Comparison of ENCODE assay signal across 18 cellular contexts in genomic region chrX:120568609-120569008, GRCh38. TPM values are rescaled to one million over a fixed set of nuclear protein-coding genes. Genes with fewer than 3 reads are reported as not detected.
DNase-seq lines count a peak whose midpoint lies in the region; ATAC-seq, FAIRE-seq and TF ChIP-seq lines count a peak whose summit lies in the region.
"Had no signal": no experiment of that assay in that cellular context is flagged by ENCODE, and none has a peak within 500 bp of the region (broad histone marks: within the 10 kb centered on the region; RNA-seq: fewer than 3 reads in every experiment).

No MANE protein-coding gene starts in this region.

- 66 to 93% methylated on average over 3 of the region's 3 CpGs for WGBS in esophagus squamous epithelium, 2 donors
- 0% methylated on average over 3 of the region's 3 CpGs for WGBS in HepG2 (ENCODE audit: low lambda C conversion rate)

- intact Hi-C loops in esophagus squamous epithelium (cut with DNase I) (no loop called here), HepG2 (cut with micrococcal nuclease; ENCODE audit: unreplicated experiment) (no loop called here)

- no peak overlapping the region for H3K27ac Mint-ChIP-seq in astrocyte (ENCODE audit: unreplicated experiment)

- H3K36me3 ChIP-seq in astrocyte (ENCODE audit: insufficient read depth, low read length) (no peaks in the 10 kb centered on the region), esophagus squamous epithelium (no peaks in the 10 kb centered on the region), HepG2 (replicated peaks in 1 of 2; ENCODE audit: control insufficient read depth in 1 of 2, insufficient read depth in 2 of 2, low read length in 2 of 2) (no peaks in the 10 kb centered on the region)

- H3K27ac ChIP-seq in astrocyte (ENCODE audit: low read depth, low read length) (no peak overlapping the region), esophagus squamous epithelium (peak overlapping the region in 3 of 4 donors; percentile 36 to 70 (median 53)), HepG2 (ENCODE audit: extremely low read length, insufficient read depth, low read length) (no peak overlapping the region)
- H3K27ac ChIP-seq: GM23248 had no signal

- H3K4me3 ChIP-seq in astrocyte (ENCODE audit: insufficient read depth, low read depth, low read length) (no peak overlapping the region), esophagus squamous epithelium (no peak overlapping the region), HepG2 (replicated peaks in 1 of 3; ENCODE audit: insufficient read depth in 1 of 3, low read depth in 2 of 3, low read length in 3 of 3) (0 out of 6 replicates have a peak overlapping the region, but pooled peaks of 1 of the 3 experiments have one; percentile 12)
- H3K4me3 ChIP-seq: GM23248 had no signal

- H3K9me3 Mint-ChIP-seq in astrocyte (ENCODE audit: unreplicated experiment): no peaks in the 10 kb centered on the region

- H3K27me3 ChIP-seq in astrocyte (ENCODE audit: insufficient read depth, low read length) (no peaks in the 10 kb centered on the region), esophagus squamous epithelium (no peaks in the 10 kb centered on the region), HepG2 (ENCODE audit: control insufficient read depth in 1 of 2, insufficient read depth in 2 of 2, low read length in 2 of 2) (no peaks in the 10 kb centered on the region)

- H3K27me3 Mint-ChIP-seq in astrocyte (ENCODE audit: low read depth, unreplicated experiment): no peaks in the 10 kb centered on the region
- H3K27me3 Mint-ChIP-seq: CD4-positive, alpha-beta memory T cell had no signal

- no peak for TF ChIP-seq RAD21 in HepG2 (CRISPR knock-in tag; IDR thresholded peaks at IDR 0.05)

- H4K20me1 ChIP-seq in astrocyte (ENCODE audit: insufficient read depth, low read length) (no peaks in the 10 kb centered on the region), HepG2 (ENCODE audit: insufficient read depth, low read length) (no peaks in the 10 kb centered on the region)

- no peaks in the 10 kb centered on the region for H3K79me2 ChIP-seq in astrocyte (ENCODE audit: insufficient read depth, low read length)
- H3K79me2 ChIP-seq in HepG2 (ENCODE audit: insufficient read depth, low read length): no peaks in the 10 kb centered on the region

- no peak overlapping the region for H3K4me3 Mint-ChIP-seq in astrocyte (ENCODE audit: unreplicated experiment)
- H3K4me3 Mint-ChIP-seq: CD4-positive, alpha-beta memory T cell had no signal

- FAIRE-seq in astrocyte (lab: Jason Lieb, UNC): peak; percentile 55
- FAIRE-seq in HepG2 (lab: Jason Lieb, UNC): peak; percentile 40
- FAIRE-seq in D721Med (lab: Jason Lieb, UNC): no peak
- FAIRE-seq: G401.6, GM12892, H1 had no signal

- CTCF ChIA-PET in HepG2 (lab: Yijun Ruan, JAX; ENCODE audit: low intra/inter-chr PET ratio, low total read pairs): no interaction called here

- H3K4me2 ChIP-seq in astrocyte (ENCODE audit: low read length) (no peak overlapping the region), HepG2 (ENCODE audit: low read depth, low read length) (peak overlapping the region; percentile 23; the same call in 1 of the 2 replicates)

- in situ Hi-C loops in HepG2 (cut with HindIII; ENCODE audit: extremely low pct_ligation_motif_present, low pct_unique_long_range_greater_than_20kb): loop anchor here (10.0 kb wide), 1 partner anchor 56 kb away; no protein-coding TSS in a partner anchor

- no peaks in the 10 kb centered on the region for H3K36me3 Mint-ChIP-seq in astrocyte (ENCODE audit: low read depth, unreplicated experiment)
- H3K36me3 Mint-ChIP-seq: CD4-positive, alpha-beta memory T cell had no signal

- H3K4me1 ChIP-seq in astrocyte (ENCODE audit: insufficient read depth, low read length) (no peaks in the 10 kb centered on the region), esophagus squamous epithelium (no peaks in the 10 kb centered on the region), HepG2 (ENCODE audit: insufficient read depth, low read length) (peaks cover 48% of the 10 kb centered on the region)

- peak; percentile 76 for ATAC-seq in HepG2
- ATAC-seq in GM21619 (IDR thresholded peaks at IDR 0.05; ENCODE audit: unreplicated experiment): no peak

- H3K9ac ChIP-seq in astrocyte (ENCODE audit: low read length) (no peak overlapping the region), HepG2 (ENCODE audit: insufficient read depth, low read depth, low read length) (no peak overlapping the region)
- H3K9ac ChIP-seq: GM23248 had no signal

- no peaks in the 10 kb centered on the region for H3K9me3 ChIP-seq in astrocyte (ENCODE audit: insufficient read depth, low read depth, low read length)
- H3K9me3 ChIP-seq in esophagus squamous epithelium: no peaks in the 10 kb centered on the region
- H3K9me3 ChIP-seq in HepG2 (ENCODE audit: low read length): no peaks in the 10 kb centered on the region

- TF ChIP-seq POLR2A in esophagus squamous epithelium (IDR thresholded peaks at IDR 0.05) (no peak), HepG2 (IDR thresholded peaks at IDR 0.05; ENCODE audit: insufficient read depth in 1 of 2, low read depth in 2 of 2, low read length in 2 of 2) (no peak)

- POLR2A ChIA-PET in HepG2 (lab: Yijun Ruan, JAX): no interaction called here

- TF ChIP-seq CTCF in astrocyte (IDR thresholded peaks at IDR 0.05; ENCODE audit: insufficient read depth, low read depth, low read length): no peak
- no peak for TF ChIP-seq CTCF in esophagus squamous epithelium (IDR thresholded peaks at IDR 0.05)
- no peak for TF ChIP-seq CTCF in HepG2 (CRISPR knock-in tag; IDR thresholded peaks at IDR 0.05)
- no peak for TF ChIP-seq CTCF in D721Med (IDR thresholded peaks at IDR 0.05; ENCODE audit: insufficient read depth, missing control alignments)

- TF ChIP-seq EP300 in HepG2 (IDR thresholded peaks at IDR 0.05; ENCODE audit: low read depth in 2 of 2, low read length in 2 of 2) (peak in 1 of 2 experiments; percentile 50; a peak in 2 of 4 replicates), HepG2 (CRISPR knock-in tag; IDR thresholded peaks at IDR 0.05; ENCODE audit: borderline replicate concordance) (no peak)

- DNase-seq in astrocyte (ENCODE audit: low read depth) (no peak), esophagus squamous epithelium (lab: John Stamatoyannopoulos, UW) (no peak), HepG2 (ENCODE audit: low spot score) (peak; percentile 8), D721Med (ENCODE audit: insufficient read length, low spot score) (no peak), NCI-H2081 treated with DMSO at 0.1 percent for 48 hours (lab: John Stamatoyannopoulos, UW) (no peak)
- DNase-seq: C1 segment of cervical spinal cord; Calu3; CD4-positive, alpha-beta memory T cell; COR-L47; DMS153; DND-41; GM23248; H7; HCEC 1CT had no signal

- H2AFZ ChIP-seq in astrocyte (ENCODE audit: low read depth, low read length) (no peak overlapping the region), HepG2 (ENCODE audit: low read length) (no peak overlapping the region)
- H2AFZ ChIP-seq: GM23248 had no signal

- no TSS peak for BruUV-seq in HepG2 (replicated peaks; lab: Mats Ljungman, UMichigan)

- no peaks in the 10 kb centered on the region for H3K4me1 Mint-ChIP-seq in astrocyte (ENCODE audit: low read depth, unreplicated experiment)

RNA-seq across cellular contexts. Expression of gene CUL4B, which starts 7.8 kb away (rescaled TPM):
- total RNA-seq in astrocyte (101 and 102 TPM in 2 replicates), esophagus squamous epithelium (10 to 100 TPM; 24.7 to 44.9 (median 33.6) TPM), HepG2 (2016; rRNA removed; fragmentation: Illumina TruSeq; extraction: Trizol) (28.5 and 50.0 TPM in 2 replicates)
- 1.9 and 3.0 TPM in 2 replicates for total RNA-seq in HepG2 (2016; cell fraction: cytosol; rRNA removed; fragmentation: Illumina TruSeq; extraction: Trizol; ENCODE audit: low read depth)
- total RNA-seq in HepG2 (2016; cell fraction: insoluble cytoplasmic fraction; rRNA removed; fragmentation: Illumina TruSeq; extraction: Trizol): 27.7 and 47.4 TPM in 2 replicates
- 13.7 and 16.5 TPM in 2 replicates for total RNA-seq in HepG2 (2016; cell fraction: membrane; rRNA removed; fragmentation: Illumina TruSeq; extraction: Trizol)
- total RNA-seq in HepG2 (2016; cell fraction: nucleus; rRNA removed; fragmentation: Illumina TruSeq; extraction: Trizol): 27.4 and 28.7 TPM in 2 replicates
- polyA plus RNA-seq in HepG2 (2011; rRNA removed): 20.0 and 21.6 TPM in 2 replicates
- 7.2 and 9.7 TPM in 2 replicates for polyA plus RNA-seq in HepG2 (2011; cell fraction: cytosol; rRNA removed)
- polyA plus RNA-seq in HepG2 (2011; cell fraction: nucleus; rRNA removed): 20.0 and 20.3 TPM in 2 replicates
- 21.4 and 31.8 TPM in 2 replicates for polyA plus RNA-seq in HepG2 (2012)
- 1.6 and 1.7 TPM in 2 replicates for polyA plus RNA-seq in HepG2 (2016; cell fraction: cytosol; fragmentation: Illumina TruSeq; extraction: Trizol; ENCODE audit: low read depth)
- 34.8 and 35.0 TPM in 2 replicates for polyA plus RNA-seq in HepG2 (2016; cell fraction: insoluble cytoplasmic fraction; fragmentation: Illumina TruSeq; extraction: Trizol; ENCODE audit: low read depth)
- polyA plus RNA-seq in HepG2 (2016; cell fraction: membrane; fragmentation: Illumina TruSeq; extraction: Trizol; ENCODE audit: low read depth): 5.6 and 7.3 TPM in 2 replicates
- polyA plus RNA-seq in HepG2 (2016; cell fraction: nucleus; fragmentation: Illumina TruSeq; extraction: Trizol; ENCODE audit: insufficient read depth, low read depth): 38.2 and 39.5 TPM in 2 replicates
- polyA minus RNA-seq in HepG2 (2011; rRNA and poly(A)+ RNA removed; ENCODE audit: low replicate concordance): 108 and 117 TPM in 2 replicates
- polyA minus RNA-seq in HepG2 (2011; cell fraction: cytosol; rRNA and poly(A)+ RNA removed): 29.7 and 32.7 TPM in 2 replicates
- polyA minus RNA-seq in HepG2 (2011; cell fraction: nucleus; rRNA and poly(A)+ RNA removed): 31.4 and 38.3 TPM in 2 replicates

RNA-seq across cellular contexts. Expression of gene MCTS1, which starts 35.3 kb away (rescaled TPM):
- total RNA-seq in astrocyte (36.0 and 36.7 TPM in 2 replicates), esophagus squamous epithelium (10 to 100 TPM; 21.4 to 48.7 (median 36.6) TPM), HepG2 (2016; rRNA removed; fragmentation: Illumina TruSeq; extraction: Trizol) (59.0 and 81.1 TPM in 2 replicates)
- 11.1 and 14.0 TPM in 2 replicates for total RNA-seq in HepG2 (2016; cell fraction: cytosol; rRNA removed; fragmentation: Illumina TruSeq; extraction: Trizol; ENCODE audit: low read depth)
- total RNA-seq in HepG2 (2016; cell fraction: insoluble cytoplasmic fraction; rRNA removed; fragmentation: Illumina TruSeq; extraction: Trizol): 49.0 and 74.0 TPM in 2 replicates
- total RNA-seq in HepG2 (2016; cell fraction: membrane; rRNA removed; fragmentation: Illumina TruSeq; extraction: Trizol): 17.4 and 21.9 TPM in 2 replicates
- 29.5 and 35.5 TPM in 2 replicates for total RNA-seq in HepG2 (2016; cell fraction: nucleus; rRNA removed; fragmentation: Illumina TruSeq; extraction: Trizol)
- 20.9 and 30.1 TPM in 2 replicates for polyA plus RNA-seq in HepG2 (2011; rRNA removed)
- 10.1 and 15.8 TPM in 2 replicates for polyA plus RNA-seq in HepG2 (2011; cell fraction: cytosol; rRNA removed)
- 4.5 and 5.8 TPM in 2 replicates for polyA plus RNA-seq in HepG2 (2011; cell fraction: nucleus; rRNA removed)
- polyA plus RNA-seq in HepG2 (2012): 36.7 and 39.9 TPM in 2 replicates
- polyA plus RNA-seq in HepG2 (2016; cell fraction: cytosol; fragmentation: Illumina TruSeq; extraction: Trizol; ENCODE audit: low read depth): 14.6 and 15.0 TPM in 2 replicates
- polyA plus RNA-seq in HepG2 (2016; cell fraction: insoluble cytoplasmic fraction; fragmentation: Illumina TruSeq; extraction: Trizol; ENCODE audit: low read depth): 77.4 and 82.2 TPM in 2 replicates
- polyA plus RNA-seq in HepG2 (2016; cell fraction: membrane; fragmentation: Illumina TruSeq; extraction: Trizol; ENCODE audit: low read depth): 14.6 and 17.0 TPM in 2 replicates
- polyA plus RNA-seq in HepG2 (2016; cell fraction: nucleus; fragmentation: Illumina TruSeq; extraction: Trizol; ENCODE audit: insufficient read depth, low read depth): 34.7 and 45.5 TPM in 2 replicates
- 3.2 and 15.5 TPM in 2 replicates for polyA minus RNA-seq in HepG2 (2011; rRNA and poly(A)+ RNA removed; ENCODE audit: low replicate concordance)
- 4.1 and 7.7 TPM in 2 replicates for polyA minus RNA-seq in HepG2 (2011; cell fraction: cytosol; rRNA and poly(A)+ RNA removed)
- 13.5 and 14.9 TPM in 2 replicates for polyA minus RNA-seq in HepG2 (2011; cell fraction: nucleus; rRNA and poly(A)+ RNA removed)

Comparison
In these comparisons a context has a peak if more than half of its experiments do, and no peak if none do; other contexts are left out.
1. H3K27ac ChIP-seq: peak in esophagus squamous epithelium (3 of 4); none in astrocyte (single experiment) and HepG2 (single experiment).